ENCODE assay signal across 8 cellular contexts in genomic region chr12:12561305-12562015, GRCh38. TPM values are rescaled to one million over a fixed set of nuclear protein-coding genes. Genes with fewer than 3 reads are reported as not detected.
DNase-seq lines count a peak whose midpoint lies in the region; ATAC-seq lines count a peak whose summit lies in the region.

No MANE protein-coding gene starts in this region.

- H2AK5ac ChIP-seq in mesenchymal stem cell (ENCODE audit: low read length, severe bottlenecking): no peak overlapping the region

- H3K36me3 ChIP-seq in endocrine pancreas (ENCODE audit: control insufficient read depth, insufficient read depth, low read length) (no peaks in the 10 kb centered on the region), mesenchymal stem cell (ENCODE audit: control insufficient read depth in 1 of 2, insufficient read depth in 2 of 2, low read depth in 1 of 2, low read length in 2 of 2) (no peaks in the 10 kb centered on the region)

- H3K4me2 ChIP-seq in mesenchymal stem cell (ENCODE audit: low read length, poor library complexity, severe bottlenecking): peak overlapping the region; percentile 99

- H3K9ac ChIP-seq in endocrine pancreas (ENCODE audit: control insufficient read depth, insufficient read depth, low read length) (peak overlapping the region; percentile 74), mesenchymal stem cell (ENCODE audit: low read length) (peak overlapping the region; percentile 97)

- peak overlapping the region; percentile 85 for H4K8ac ChIP-seq in mesenchymal stem cell (ENCODE audit: low read length)

- peak overlapping the region; percentile 95 for H3K4me3 ChIP-seq in endocrine pancreas (ENCODE audit: control insufficient read depth, insufficient read depth, low read length)
- peak overlapping the region; percentile 88 to 89 for H3K4me3 ChIP-seq in mesenchymal stem cell (ENCODE audit: insufficient read depth in 1 of 2, low read depth in 1 of 2, low read length in 2 of 2)

- H4K91ac ChIP-seq in mesenchymal stem cell (ENCODE audit: low read length): peak overlapping the region; percentile 92

- ATAC-seq in GM19023 (IDR thresholded peaks at IDR 0.05; ENCODE audit: unreplicated experiment) (peak; percentile 22), GM19328 (IDR thresholded peaks at IDR 0.05; ENCODE audit: unreplicated experiment) (no peak), HG03139 (IDR thresholded peaks at IDR 0.05; ENCODE audit: unreplicated experiment) (no peak)

- peak overlapping the region; percentile 33 for H2AFZ ChIP-seq in mesenchymal stem cell (ENCODE audit: low read depth, low read length)

- peak overlapping the region; percentile 86 for H2BK5ac ChIP-seq in mesenchymal stem cell (ENCODE audit: low read depth, low read length, poor library complexity, severe bottlenecking)

- H3K27me3 ChIP-seq in endocrine pancreas (ENCODE audit: control insufficient read depth, insufficient read depth, low read length): no peaks in the 10 kb centered on the region
- H3K27me3 ChIP-seq in mesenchymal stem cell (ENCODE audit: control insufficient read depth in 1 of 2, insufficient read depth in 1 of 2, low read length in 2 of 2): no peaks in the 10 kb centered on the region

- peak overlapping the region; percentile 41 to 98 for H3K18ac ChIP-seq in mesenchymal stem cell (ENCODE audit: low read depth in 1 of 2, low read length in 2 of 2)

- H3K9me3 ChIP-seq in endocrine pancreas (ENCODE audit: control insufficient read depth, low read length) (no peaks in the 10 kb centered on the region), mesenchymal stem cell (ENCODE audit: control insufficient read depth, low read length) (no peaks in the 10 kb centered on the region)

- peak overlapping the region; percentile 94 for H2BK15ac ChIP-seq in mesenchymal stem cell (ENCODE audit: low read depth, poor library complexity, severe bottlenecking)

- peaks cover 8% of the 10 kb centered on the region for H3K79me1 ChIP-seq in mesenchymal stem cell (replicated peaks; ENCODE audit: low read length, poor library complexity, severe bottlenecking)

- peak overlapping the region; percentile 53 for H3K27ac ChIP-seq in mesenchymal stem cell (ENCODE audit: low read length, poor library complexity, severe bottlenecking)

- peak overlapping the region; percentile 9 to 36 for H3K14ac ChIP-seq in mesenchymal stem cell (ENCODE audit: low read length in 2 of 2)

- under 1% methylated on average over 44 of the region's 60 CpGs for WGBS in mesenchymal stem cell

- no peak overlapping the region for H3K23ac ChIP-seq in mesenchymal stem cell (ENCODE audit: low read length in 2 of 2)

- peak overlapping the region in 1 of 2 experiments; percentile 92 for H3K4ac ChIP-seq in mesenchymal stem cell (ENCODE audit: low read depth in 1 of 2, low read length in 2 of 2)

- H2BK12ac ChIP-seq in mesenchymal stem cell (ENCODE audit: low read length in 2 of 2): no peak overlapping the region

- H2BK120ac ChIP-seq in mesenchymal stem cell (ENCODE audit: low read depth, low read length): peak overlapping the region; percentile 89

- DNase-seq in NCI-H226 (peak; percentile 18), mesenchymal stem cell (peak; percentile 74)
- peak; percentile 43 for DNase-seq in activated CD8-positive, alpha-beta memory T cell treated with anti-CD3 and anti-CD28 coated beads, Interleukin-2, amount 50 U/mL, for 4 hours
- peak; percentile 21 for DNase-seq in stimulated activated CD8-positive, alpha-beta memory T cell treated with anti-CD3 and anti-CD28 coated beads, Interleukin-12 subunit alpha, Interleukin-12 subunit beta, amount 100 ng/mL, for 4 hours (ENCODE audit: low read depth)

- H3K4me1 ChIP-seq in endocrine pancreas (ENCODE audit: control insufficient read depth, insufficient read depth, low read length) (peaks cover 14% of the 10 kb centered on the region), mesenchymal stem cell (ENCODE audit: control insufficient read depth, insufficient read depth, low read depth, low read length) (no peaks in the 10 kb centered on the region)

RNA-seq across cellular contexts. Expression of gene DUSP16, which starts 1.2 kb away (rescaled TPM):
- 6.2 TPM for polyA plus RNA-seq in mesenchymal stem cell (2013, experiment 1 of 2)
- 6.2 TPM for polyA plus RNA-seq in mesenchymal stem cell (2013, experiment 2 of 2)

RNA-seq across cellular contexts. Expression of gene CREBL2, which starts 50.2 kb away (rescaled TPM):
- 18.3 TPM for polyA plus RNA-seq in mesenchymal stem cell (2013, experiment 1 of 2)
- polyA plus RNA-seq in mesenchymal stem cell (2013, experiment 2 of 2): 19.9 TPM

Comparison
In these comparisons a context has a peak if more than half of its experiments do, and no peak if none do; other contexts are left out.
1. DNase-seq: peak in every context shown above with its lines; median percentile 74 in mesenchymal stem cell; 43 in activated CD8-positive, alpha-beta memory T cell treated with anti-CD3 and anti-CD28 coated beads, Interleukin-2, amount 50 U/mL, for 4 hours; 21 in stimulated activated CD8-positive, alpha-beta memory T cell treated with anti-CD3 and anti-CD28 coated beads, Interleukin-12 subunit alpha, Interleukin-12 subunit beta, amount 100 ng/mL, for 4 hours; 18 in NCI-H226.